ENCODE assay signal across 1 cellular context in the genomic region with DNA sequence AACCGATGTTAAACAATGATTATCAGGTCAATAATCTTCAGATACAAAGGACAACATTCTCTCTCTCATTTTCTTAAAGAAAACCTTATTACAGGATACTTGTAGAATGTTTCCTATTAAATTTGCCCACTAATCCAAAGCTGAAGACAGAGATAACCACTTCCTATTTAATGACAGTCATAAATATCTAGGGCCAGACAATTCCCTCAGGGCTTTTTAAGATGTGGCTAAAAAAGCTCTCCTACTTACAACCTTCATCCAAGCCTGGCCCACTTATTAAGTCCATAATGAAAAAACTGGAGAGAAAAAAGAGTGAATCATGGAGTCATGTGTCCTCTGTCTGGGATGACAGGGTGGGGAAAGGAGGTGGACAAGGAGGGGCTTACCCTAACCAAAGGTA.
TF ChIP-seq lines count a peak whose summit lies in the region.

No MANE protein-coding gene starts in this region.

TF ChIP-seq in HEK293, 187 proteins besides CTCF, POLR2A, EP300 and RAD21 (continued from another document):
- TF ChIP-seq PRDM6 (tag by site-specific recombination; IDR thresholded peaks at IDR 0.05) (0 out of 2 replicates have a peak, but pooled peaks have one; percentile 9), ZNF341 (tag by site-specific recombination; IDR thresholded peaks at IDR 0.05; ENCODE audit: low read depth) (no peak)
